26 cellular contexts compared by ENCODE assay signal in genomic region chr3:74328505-74328904, GRCh38.
"Had no signal": no experiment of that assay in that cellular context is flagged by ENCODE, and none has a peak within 500 bp of the region (broad histone marks: within the 10 kb centered on the region; RNA-seq: fewer than 3 reads in every experiment).

No MANE protein-coding gene starts in this region.

- H3K4me2 ChIP-seq: hepatocyte, smooth muscle cell had no signal

- DNase-seq: kidney glomerular epithelial cell; left cardiac atrium; left lung; lower lobe of right lung; mammary epithelial cell; mesenchymal stem cell; naive thymus-derived CD8-positive, alpha-beta T cell; nucleus accumbens; pancreas; posterior cingulate gyrus; retina; right cardiac atrium; sigmoid colon; stimulated activated CD4-positive, alpha-beta T cell treated with anti-CD3 and anti-CD28 coated beads, Interleukin-1b, Interleukin-23, amount 100 ng/mL, for 48 hours; stimulated activated CD4-positive, alpha-beta T cell treated with anti-CD3 and anti-CD28 coated beads, Interleukin-2, amount 100 ng/mL, for 48 hours; stimulated activated CD4-positive, alpha-beta T cell treated with anti-CD3 and anti-CD28 coated beads, Interleukin-4, amount 100 ng/mL, for 4 hours; stimulated activated CD8-positive, alpha-beta memory T cell treated with anti-CD3 and anti-CD28 coated beads, Interleukin-4, amount 100 ng/mL, for 48 hours; stimulated activated naive CD4-positive, alpha-beta T cell treated with Interleukin-2 at 50 U/mL for 16 hours; stimulated activated naive CD8-positive, alpha-beta T cell treated with anti-CD3 and anti-CD28 coated beads, Interleukin-15, amount 100 ng/mL, for 72 hours; substantia nigra; uterus had no signal

- H3K9me3 ChIP-seq: left lung, lower lobe of right lung, pancreas, prostate gland, sigmoid colon, tibial nerve, uterus had no signal

- H3K27me3 ChIP-seq: hepatocyte, left lung, pancreas, sigmoid colon, tibial nerve, uterus had no signal

- FAIRE-seq: keratinocyte had no signal

- H3K36me3 ChIP-seq: left lung, lower lobe of right lung, pancreas, prostate gland, sigmoid colon, tibial nerve, uterus had no signal

- H3K27ac ChIP-seq: hepatocyte, left lung, lower lobe of right lung, pancreas, prostate gland, sigmoid colon, tibial nerve, uterus had no signal

- H3K4me1 ChIP-seq: left lung, lower lobe of right lung, pancreas, prostate gland, sigmoid colon, tibial nerve, uterus had no signal

- H3K4me3 ChIP-seq: hepatocyte, left lung, lower lobe of right lung, pancreas, prostate gland, sigmoid colon, smooth muscle cell, tibial nerve, uterus had no signal

- H3K79me2 ChIP-seq: hepatocyte had no signal

- H2AFZ ChIP-seq: hepatocyte had no signal
